In genomic region chr14:77023001-77023996, GRCh38 we compare ENCODE assay signal across 1 cellular context.
TF ChIP-seq lines count a peak whose summit lies in the region.

No MANE protein-coding gene starts in this region.

TF ChIP-seq in GM12878, 131 proteins besides CTCF, POLR2A, EP300 and RAD21 (continued from another document):
- TF ChIP-seq TCF7 (IDR thresholded peaks at IDR 0.05; ENCODE audit: borderline replicate concordance) (no peak), CREM (IDR thresholded peaks at IDR 0.05; ENCODE audit: low read depth) (0 out of 2 replicates have a peak, but pooled peaks have one; percentile 35), NR2C1 (IDR thresholded peaks at IDR 0.05) (no peak), USF1 (IDR thresholded peaks at IDR 0.05; ENCODE audit: borderline replicate concordance, extremely low read length, insufficient read depth, low read depth, low read length) (no peak)
- TF ChIP-seq, protein P1, sequence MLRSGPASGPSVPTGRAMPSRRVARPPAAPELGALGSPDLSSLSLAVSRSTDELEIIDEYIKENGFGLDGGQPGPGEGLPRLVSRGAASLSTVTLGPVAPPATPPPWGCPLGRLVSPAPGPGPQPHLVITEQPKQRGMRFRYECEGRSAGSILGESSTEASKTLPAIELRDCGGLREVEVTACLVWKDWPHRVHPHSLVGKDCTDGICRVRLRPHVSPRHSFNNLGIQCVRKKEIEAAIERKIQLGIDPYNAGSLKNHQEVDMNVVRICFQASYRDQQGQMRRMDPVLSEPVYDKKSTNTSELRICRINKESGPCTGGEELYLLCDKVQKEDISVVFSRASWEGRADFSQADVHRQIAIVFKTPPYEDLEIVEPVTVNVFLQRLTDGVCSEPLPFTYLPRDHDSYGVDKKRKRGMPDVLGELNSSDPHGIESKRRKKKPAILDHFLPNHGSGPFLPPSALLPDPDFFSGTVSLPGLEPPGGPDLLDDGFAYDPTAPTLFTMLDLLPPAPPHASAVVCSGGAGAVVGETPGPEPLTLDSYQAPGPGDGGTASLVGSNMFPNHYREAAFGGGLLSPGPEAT (IDR thresholded peaks at IDR 0.05; ENCODE audit: low read depth): peak; percentile 44
